In genomic region chr1:232880354-232880753, GRCh38 we compare ENCODE assay signal across 10 cellular contexts.
DNase-seq lines count a peak whose midpoint lies in the region; ATAC-seq and TF ChIP-seq lines count a peak whose summit lies in the region.
"Had no signal": no experiment of that assay in that cellular context is flagged by ENCODE, and none has a peak within 500 bp of the region (broad histone marks: within the 10 kb centered on the region; RNA-seq: fewer than 3 reads in every experiment).

No MANE protein-coding gene starts in this region.

- no peaks in the 10 kb centered on the region for H3K79me2 ChIP-seq in Karpas-422 (ENCODE audit: low read length)

- H3K36me3 ChIP-seq in Karpas-422 (ENCODE audit: insufficient read depth, low read length) (no peaks in the 10 kb centered on the region), body of pancreas (replicated peaks in 1 of 2; ENCODE audit: insufficient read depth in 1 of 2, low read depth in 2 of 2) (no peaks in the 10 kb centered on the region)
- H3K36me3 ChIP-seq: SJCRH30 had no signal

- no peaks in the 10 kb centered on the region for H3K9me3 ChIP-seq in Karpas-422 (ENCODE audit: low read length)
- H3K9me3 ChIP-seq in body of pancreas: no peaks in the 10 kb centered on the region
- H3K9me3 ChIP-seq: SJCRH30 had no signal

- H3K4me1 ChIP-seq in Karpas-422 (ENCODE audit: low read length) (peaks cover 5% of the 10 kb centered on the region), body of pancreas (no peaks in the 10 kb centered on the region)
- H3K4me1 ChIP-seq: SJCRH30 had no signal

- no peak for ATAC-seq in body of pancreas
- no peak for ATAC-seq in HG03342 (IDR thresholded peaks at IDR 0.05; ENCODE audit: unreplicated experiment)
- ATAC-seq in GM21723 (IDR thresholded peaks at IDR 0.05; ENCODE audit: unreplicated experiment): no peak
- ATAC-seq in GM18502 (IDR thresholded peaks at IDR 0.05; ENCODE audit: poor library complexity, unreplicated experiment): no peak

- H3K27ac ChIP-seq in Karpas-422 (ENCODE audit: low read length): no peak overlapping the region
- no peak overlapping the region for H3K27ac ChIP-seq in body of pancreas
- H3K27ac ChIP-seq: SJCRH30 had no signal

- intact Hi-C loops in body of pancreas (cut with DNase I): no loop called here

- H3K4me3 ChIP-seq in Karpas-422 (ENCODE audit: low read length): no peak overlapping the region
- H3K4me3 ChIP-seq in body of pancreas: no peak overlapping the region
- H3K4me3 ChIP-seq: lung, SJCRH30 had no signal

- no peak overlapping the region for H2AFZ ChIP-seq in Karpas-422 (ENCODE audit: low read length)

- no peaks in the 10 kb centered on the region for H3K27me3 ChIP-seq in Karpas-422 (ENCODE audit: low read length)
- no peaks in the 10 kb centered on the region for H3K27me3 ChIP-seq in body of pancreas
- H3K27me3 ChIP-seq: SJCRH30 had no signal

- H3K4me2 ChIP-seq in Karpas-422 (ENCODE audit: low read depth, low read length, poor library complexity, severe bottlenecking): no peak overlapping the region

- TF ChIP-seq CTCF in body of pancreas (IDR thresholded peaks at IDR 0.05): peak in 6 of 7 experiments; percentile 18 to 48 (median 34)

- peak; percentile 18 for DNase-seq in EL
- DNase-seq in Karpas-422: peak; percentile 57
- peak; percentile 20 to 42 (median 24) for DNase-seq in body of pancreas
- DNase-seq in medulla oblongata (ENCODE audit: extremely low spot score): peak; percentile 50
- no peak for DNase-seq in activated T-cell treated with anti-CD3 and anti-CD28 coated beads, Interleukin-2, amount 50 U/mL, for 48 hours

- H3K9me2 ChIP-seq in Karpas-422 (replicated peaks; ENCODE audit: insufficient read depth, low read length): no peaks in the 10 kb centered on the region

- TF ChIP-seq POLR2A in body of pancreas (IDR thresholded peaks at IDR 0.05): no peak

- H3K9ac ChIP-seq in Karpas-422 (ENCODE audit: low read length): no peak overlapping the region

- 25 to 34% methylated on average over 3 of the region's 3 CpGs for WGBS in body of pancreas, 2 donors

- no peaks in the 10 kb centered on the region for H4K20me1 ChIP-seq in Karpas-422 (ENCODE audit: insufficient read depth, low read depth, low read length)

Comparison
In these comparisons a context has a peak if more than half of its experiments do, and no peak if none do; other contexts are left out.
1. DNase-seq: peak in EL (single experiment), Karpas-422 (single experiment), body of pancreas (4 of 4) and medulla oblongata (single experiment); none in activated T-cell treated with anti-CD3 and anti-CD28 coated beads, Interleukin-2, amount 50 U/mL, for 48 hours (0 of 2).